In the genomic region with DNA sequence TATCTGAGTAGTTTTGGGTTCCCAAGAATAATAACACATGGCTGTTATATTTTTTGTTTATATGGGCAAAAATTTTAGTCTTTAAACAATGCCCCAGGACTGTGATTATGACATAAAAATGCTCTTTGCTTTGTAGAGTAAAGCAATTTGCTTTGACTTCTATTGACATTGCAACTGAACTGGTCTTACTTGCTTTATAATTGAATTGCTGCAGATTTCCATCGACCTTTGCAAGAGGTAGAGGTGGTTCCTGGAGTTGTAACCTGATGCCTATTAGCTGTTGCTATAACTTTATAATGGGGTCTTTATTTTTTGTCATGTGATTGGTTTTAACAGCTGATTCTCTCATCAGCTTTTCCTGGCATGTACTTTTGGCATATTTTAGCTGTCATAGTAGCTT, we compare ENCODE assay signal across 1 cellular context.
TF ChIP-seq lines count a peak whose summit lies in the region.

No MANE protein-coding gene starts in this region.

TF ChIP-seq in HepG2, 621 proteins besides CTCF, POLR2A, EP300 and RAD21 (continued from another document):
- TF ChIP-seq, protein P1, sequence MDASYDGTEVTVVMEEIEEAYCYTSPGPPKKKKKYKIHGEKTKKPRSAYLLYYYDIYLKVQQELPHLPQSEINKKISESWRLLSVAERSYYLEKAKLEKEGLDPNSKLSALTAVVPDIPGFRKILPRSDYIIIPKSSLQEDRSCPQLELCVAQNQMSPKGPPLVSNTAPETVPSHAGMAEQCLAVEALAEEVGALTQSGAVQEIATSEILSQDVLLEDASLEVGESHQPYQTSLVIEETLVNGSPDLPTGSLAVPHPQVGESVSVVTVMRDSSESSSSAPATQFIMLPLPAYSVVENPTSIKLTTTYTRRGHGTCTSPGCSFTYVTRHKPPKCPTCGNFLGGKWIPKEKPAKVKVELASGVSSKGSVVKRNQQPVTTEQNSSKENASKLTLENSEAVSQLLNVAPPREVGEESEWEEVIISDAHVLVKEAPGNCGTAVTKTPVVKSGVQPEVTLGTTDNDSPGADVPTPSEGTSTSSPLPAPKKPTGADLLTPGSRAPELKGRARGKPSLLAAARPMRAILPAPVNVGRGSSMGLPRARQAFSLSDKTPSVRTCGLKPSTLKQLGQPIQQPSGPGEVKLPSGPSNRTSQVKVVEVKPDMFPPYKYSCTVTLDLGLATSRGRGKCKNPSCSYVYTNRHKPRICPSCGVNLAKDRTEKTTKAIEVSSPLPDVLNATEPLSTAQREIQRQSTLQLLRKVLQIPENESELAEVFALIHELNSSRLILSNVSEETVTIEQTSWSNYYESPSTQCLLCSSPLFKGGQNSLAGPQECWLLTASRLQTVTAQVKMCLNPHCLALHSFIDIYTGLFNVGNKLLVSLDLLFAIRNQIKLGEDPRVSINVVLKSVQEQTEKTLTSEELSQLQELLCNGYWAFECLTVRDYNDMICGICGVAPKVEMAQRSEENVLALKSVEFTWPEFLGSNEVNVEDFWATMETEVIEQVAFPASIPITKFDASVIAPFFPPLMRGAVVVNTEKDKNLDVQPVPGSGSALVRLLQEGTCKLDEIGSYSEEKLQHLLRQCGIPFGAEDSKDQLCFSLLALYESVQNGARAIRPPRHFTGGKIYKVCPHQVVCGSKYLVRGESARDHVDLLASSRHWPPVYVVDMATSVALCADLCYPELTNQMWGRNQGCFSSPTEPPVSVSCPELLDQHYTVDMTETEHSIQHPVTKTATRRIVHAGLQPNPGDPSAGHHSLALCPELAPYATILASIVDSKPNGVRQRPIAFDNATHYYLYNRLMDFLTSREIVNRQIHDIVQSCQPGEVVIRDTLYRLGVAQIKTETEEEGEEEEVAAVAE (CRISPR knock-in tag; IDR thresholded peaks at IDR 0.05; ENCODE audit: borderline replicate concordance), result no peak
- TF ChIP-seq GFI1 (CRISPR knock-in tag; IDR thresholded peaks at IDR 0.05; ENCODE audit: borderline replicate concordance) (no peak), DPF2 (CRISPR knock-in tag; IDR thresholded peaks at IDR 0.05; ENCODE audit: borderline replicate concordance, low read depth) (no peak), HMGA1 (CRISPR knock-in tag; conservative IDR thresholded peaks at IDR 0.05) (no peak), ZNF367 (CRISPR knock-in tag; IDR thresholded peaks at IDR 0.05; ENCODE audit: borderline replicate concordance) (no peak), FOXO1 (CRISPR knock-in tag; IDR thresholded peaks at IDR 0.05) (no peak), KLF13 (CRISPR knock-in tag; IDR thresholded peaks at IDR 0.05) (no peak), ZFYVE20 (CRISPR knock-in tag; IDR thresholded peaks at IDR 0.05; ENCODE audit: borderline replicate concordance, low read depth) (no peak), ZNF121 (CRISPR knock-in tag; IDR thresholded peaks at IDR 0.05) (no peak)
- TF ChIP-seq, protein P2, sequence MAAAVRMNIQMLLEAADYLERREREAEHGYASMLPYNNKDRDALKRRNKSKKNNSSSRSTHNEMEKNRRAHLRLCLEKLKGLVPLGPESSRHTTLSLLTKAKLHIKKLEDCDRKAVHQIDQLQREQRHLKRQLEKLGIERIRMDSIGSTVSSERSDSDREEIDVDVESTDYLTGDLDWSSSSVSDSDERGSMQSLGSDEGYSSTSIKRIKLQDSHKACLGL (CRISPR knock-in tag; IDR thresholded peaks at IDR 0.05), result no peak
TF ChIP-seq in HepG2: peak in this region for 0.
